In genomic region chr10:3668276-3668960, GRCh38 we compare ENCODE assay signal across 8 cellular contexts.
A peak's percentile ranks its signal among the peaks of the same experiment; 100 is the strongest.
DNase-seq lines count a peak whose midpoint lies in the region; ATAC-seq and TF ChIP-seq lines count a peak whose summit lies in the region.

No MANE protein-coding gene starts in this region.

- H3K9me3 Mint-ChIP-seq in T-helper 1 cell treated with Interleukin-12 subunit alpha and Interleukin-12 subunit beta and Interleukin-4 antibody, amounts not matched to agents 30 μg/mL and 1 μg/mL, for 36 hours = no peaks in the 10 kb centered on the region

- H3K27ac Mint-ChIP-seq in T-helper 1 cell treated with Interleukin-12 subunit alpha and Interleukin-12 subunit beta and Interleukin-4 antibody, amounts not matched to agents 30 μg/mL and 1 μg/mL, for 36 hours = peak overlapping the region; percentile 81

- H3K4me3 ChIP-seq in left lung = peak overlapping the region; percentile 2 to 30

- H3K4me1 Mint-ChIP-seq in T-helper 1 cell treated with Interleukin-12 subunit alpha and Interleukin-12 subunit beta and Interleukin-4 antibody, amounts not matched to agents 30 μg/mL and 1 μg/mL, for 36 hours (ENCODE audit: low read depth) = peaks cover 32% of the 10 kb centered on the region

- no peaks in the 10 kb centered on the region for H3K36me3 ChIP-seq in left lung

- no peaks in the 10 kb centered on the region for H3K27me3 ChIP-seq in left lung

- peak overlapping the region; percentile 71 for H3K4me3 Mint-ChIP-seq in T-helper 1 cell treated with Interleukin-12 subunit alpha and Interleukin-12 subunit beta and Interleukin-4 antibody, amounts not matched to agents 30 μg/mL and 1 μg/mL, for 36 hours

- H3K36me3 Mint-ChIP-seq in T-helper 1 cell treated with Interleukin-12 subunit alpha and Interleukin-12 subunit beta and Interleukin-4 antibody, amounts not matched to agents 30 μg/mL and 1 μg/mL, for 36 hours (ENCODE audit: low read depth) = no peaks in the 10 kb centered on the region

- TF ChIP-seq CTCF in left lung (IDR thresholded peaks at IDR 0.05) = no peak

- H3K27me3 Mint-ChIP-seq in T-helper 1 cell treated with Interleukin-12 subunit alpha and Interleukin-12 subunit beta and Interleukin-4 antibody, amounts not matched to agents 30 μg/mL and 1 μg/mL, for 36 hours (ENCODE audit: low read depth) = no peaks in the 10 kb centered on the region

- H3K27ac ChIP-seq in left lung (peak overlapping the region; percentile 53 to 93), substantia nigra (ENCODE audit: low read depth, low read length, poor library complexity, severe bottlenecking) (no peak overlapping the region)

- peak; percentile 81 for DNase-seq in EL
- DNase-seq in astrocyte of the hippocampus (ENCODE audit: low read depth, low spot score) = peak; percentile 78
- DNase-seq in left lung = peak; percentile 51 to 85
- DNase-seq in stimulated activated CD8-positive, alpha-beta memory T cell treated with anti-CD3 and anti-CD28 coated beads, Interleukin-7, amount 100 ng/mL, for 4 hours (ENCODE audit: low read depth in 2 of 2) = peak; percentile 36 to 55
- no peak for DNase-seq in substantia nigra (lab: John Stamatoyannopoulos, UW)

- ATAC-seq in left lung (peak; percentile 90), GM18517 (IDR thresholded peaks at IDR 0.05; ENCODE audit: unreplicated experiment) (no peak), GM21360 (IDR thresholded peaks at IDR 0.05; ENCODE audit: unreplicated experiment) (no peak)

- peaks cover 0 to 48% of the 10 kb centered on the region in 2 donors for H3K4me1 ChIP-seq in left lung

- intact Hi-C loops in left lung (cut with DNase I) = no loop called here

- H3K9me3 ChIP-seq in left lung = no peaks in the 10 kb centered on the region

Comparison
In these comparisons a context has a peak if more than half of its experiments do, and no peak if none do; other contexts are left out.
1. DNase-seq: peak in EL (single experiment), astrocyte of the hippocampus (single experiment), left lung (2 of 2) and stimulated activated CD8-positive, alpha-beta memory T cell treated with anti-CD3 and anti-CD28 coated beads, Interleukin-7, amount 100 ng/mL, for 4 hours (2 of 2); none in substantia nigra (0 of 49).